ENCODE assay signal across 19 cellular contexts in genomic region chr10:104090597-104090996, GRCh38. TPM values are rescaled to one million over a fixed set of nuclear protein-coding genes. Genes with fewer than 3 reads are reported as not detected.
"Had no signal": no experiment of that assay in that cellular context is flagged by ENCODE, and none has a peak within 500 bp of the region (broad histone marks: within the 10 kb centered on the region; RNA-seq: fewer than 3 reads in every experiment).

No MANE protein-coding gene starts in this region.

- H3K27me3 ChIP-seq: upper lobe of right lung had no signal

- H3K27ac ChIP-seq: left ventricle myocardium inferior, upper lobe of right lung, VCaP had no signal

- H3K4me3 Mint-ChIP-seq: activated CD4-positive, alpha-beta memory T cell treated with anti-CD3 and anti-CD28 coated beads, Interleukin-2, amount 10 ng/mL, durations not matched to agents 7 days and 5 days; activated CD4-positive, alpha-beta T cell treated with anti-CD3 and anti-CD28 coated beads for 36 hours; activated naive CD8-positive, alpha-beta T cell treated with anti-CD3 and anti-CD28 coated beads, Interleukin-2, amount 10 ng/mL, durations not matched to agents 7 days and 5 days; central memory CD8-positive, alpha-beta T cell; nephron progenitor cell had no signal

- H3K9me3 Mint-ChIP-seq: activated CD4-positive, alpha-beta memory T cell treated with anti-CD3 and anti-CD28 coated beads, Interleukin-2, amount 10 ng/mL, durations not matched to agents 7 days and 5 days; activated naive CD8-positive, alpha-beta T cell treated with anti-CD3 and anti-CD28 coated beads, Interleukin-2, amount 10 ng/mL, durations not matched to agents 7 days and 5 days; central memory CD8-positive, alpha-beta T cell had no signal

- H3K9me3 ChIP-seq: left ventricle myocardium inferior, upper lobe of right lung had no signal

- H3K36me3 ChIP-seq: left ventricle myocardium inferior, upper lobe of right lung had no signal

- H3K36me3 Mint-ChIP-seq: activated naive CD8-positive, alpha-beta T cell treated with anti-CD3 and anti-CD28 coated beads, Interleukin-2, amount 10 ng/mL, durations not matched to agents 7 days and 5 days had no signal

- ATAC-seq: activated CD4-positive, alpha-beta T cell treated with anti-CD3 and anti-CD28 coated beads for 36 hours; stimulated activated naive CD8-positive, alpha-beta T cell treated with anti-CD3 and anti-CD28 coated beads, Interleukin-15, Interleukin-2, amounts not matched to agents 100 U/mL and 50 U/mL, for 24 hours; upper lobe of right lung had no signal

- H3K27me3 Mint-ChIP-seq: activated CD4-positive, alpha-beta T cell treated with anti-CD3 and anti-CD28 coated beads for 36 hours; central memory CD8-positive, alpha-beta T cell had no signal

- H3K4me1 ChIP-seq: left ventricle myocardium inferior, upper lobe of right lung had no signal

- H3K4me3 ChIP-seq: left ventricle myocardium inferior, upper lobe of right lung had no signal

- H3K4me1 Mint-ChIP-seq: activated CD4-positive, alpha-beta memory T cell treated with anti-CD3 and anti-CD28 coated beads, Interleukin-2, amount 10 ng/mL, durations not matched to agents 7 days and 5 days; central memory CD8-positive, alpha-beta T cell had no signal

- DNase-seq: activated CD4-positive, alpha-beta memory T cell treated with anti-CD3 and anti-CD28 coated beads, Interleukin-2, amount 10 ng/mL, durations not matched to agents 7 days and 5 days; activated CD4-positive, alpha-beta T cell treated with anti-CD3 and anti-CD28 coated beads for 36 hours; activated gamma-delta T cell treated with Interleukin-2 at 50 U/mL for 16 hours; activated naive CD8-positive, alpha-beta T cell treated with anti-CD3 and anti-CD28 coated beads, Interleukin-2, amount 10 ng/mL, durations not matched to agents 7 days and 5 days; activated T-cell treated with anti-CD3 and anti-CD28 coated beads, Interleukin-2, amount 50 U/mL, for 48 hours; aorta; dermis blood vessel endothelial cell; left ventricle myocardium inferior; mesendoderm; nephron progenitor cell; stimulated activated CD4-positive, alpha-beta T cell treated with anti-CD3 and anti-CD28 coated beads, Interleukin-4, amount 100 ng/mL, for 1 hour; stimulated activated CD8-positive, alpha-beta memory T cell treated with anti-CD3 and anti-CD28 coated beads, Interleukin-4, amount 100 ng/mL, for 48 hours; stimulated activated naive CD8-positive, alpha-beta T cell treated with anti-CD3 and anti-CD28 coated beads, Interleukin-15, Interleukin-2, amounts not matched to agents 100 U/mL and 50 U/mL, for 24 hours; T-helper 1 cell; upper lobe of right lung had no signal

- H3K27ac Mint-ChIP-seq: activated CD4-positive, alpha-beta memory T cell treated with anti-CD3 and anti-CD28 coated beads, Interleukin-2, amount 10 ng/mL, durations not matched to agents 7 days and 5 days; activated CD4-positive, alpha-beta T cell treated with anti-CD3 and anti-CD28 coated beads for 36 hours; activated naive CD8-positive, alpha-beta T cell treated with anti-CD3 and anti-CD28 coated beads, Interleukin-2, amount 10 ng/mL, durations not matched to agents 7 days and 5 days; nephron progenitor cell had no signal

RNA-seq across cellular contexts. Expression of gene COL17A1, which starts 4.9 kb away (rescaled TPM):
- total RNA-seq: activated CD4-positive, alpha-beta memory T cell treated with anti-CD3 and anti-CD28 coated beads, Interleukin-2, amount 10 ng/mL, durations not matched to agents 7 days and 5 days; activated CD4-positive, alpha-beta T cell treated with anti-CD3 and anti-CD28 coated beads for 36 hours; activated naive CD8-positive, alpha-beta T cell treated with anti-CD3 and anti-CD28 coated beads, Interleukin-2, amount 10 ng/mL, durations not matched to agents 7 days and 5 days; fibroblast of villous mesenchyme; left ventricle myocardium inferior; osteocyte had no signal
